34 cellular contexts compared by ENCODE assay signal in the genomic region with DNA sequence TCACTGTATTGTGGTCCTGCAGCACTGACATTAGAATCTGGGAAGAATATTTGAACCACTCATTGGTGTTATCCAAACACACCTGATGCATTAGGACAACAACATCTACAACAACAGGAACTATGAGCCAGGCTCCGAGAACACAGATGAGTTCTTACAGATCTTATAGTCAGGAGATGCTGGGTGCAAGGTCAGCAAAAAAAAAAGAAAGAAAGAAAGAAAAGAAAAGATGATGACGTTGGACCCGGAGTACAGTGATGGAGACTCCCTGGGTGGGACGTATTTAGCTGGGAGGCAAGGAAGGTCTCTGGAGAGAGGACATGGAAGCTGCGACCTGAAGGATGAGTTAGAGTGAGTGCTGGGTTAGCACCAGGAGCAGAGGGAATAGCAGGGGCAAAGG.
"Had no signal": no experiment of that assay in that cellular context is flagged by ENCODE, and none has a peak within 500 bp of the region (broad histone marks: within the 10 kb centered on the region; RNA-seq: fewer than 3 reads in every experiment).

No MANE protein-coding gene starts in this region.

- FAIRE-seq: astrocyte, TTC549 had no signal

- H3K9me3 ChIP-seq: adrenal gland, body of pancreas, breast epithelium had no signal

- DNase-seq: activated B cell treated with CpG ODN at 0.5 μM for 24 hours; activated CD4-positive, alpha-beta memory T cell treated with anti-CD3 and anti-CD28 coated beads for 36 hours; activated CD4-positive, alpha-beta T cell treated with anti-CD3 and anti-CD28 coated beads for 4 hours; activated CD4-positive, alpha-beta T cell treated with anti-CD3 and anti-CD28 coated beads, Interleukin-2, amount 10 ng/mL, durations not matched to agents 24 days and 14 days; activated CD4-positive, alpha-beta T cell treated with anti-CD3 and anti-CD28 coated beads, Interleukin-2, amount 50 U/mL, for 1 hour; activated CD4-positive, alpha-beta T cell treated with anti-CD3 and anti-CD28 coated beads, Interleukin-2, amount 50 U/mL, for 4 hours; activated CD4-positive, CD25-positive, alpha-beta regulatory T cell treated with anti-CD3 and anti-CD28 coated beads, Interleukin-2, amount 50 U/mL, for 72 hours; activated CD8-positive, alpha-beta memory T cell treated with anti-CD3 and anti-CD28 coated beads, Interleukin-2, amount 50 U/mL, for 4 hours; activated CD8-positive, alpha-beta T cell treated with anti-CD3 and anti-CD28 coated beads for 36 hours; activated effector memory CD4-positive, alpha-beta T cell treated with anti-CD3 and anti-CD28 coated beads, Interleukin-2, amount 50 U/mL, for 16 hours; activated gamma-delta T cell treated with Interleukin-2 at 50 U/mL for 16 hours; activated naive CD4-positive, alpha-beta T cell; activated naive CD4-positive, alpha-beta T cell treated with anti-CD3 and anti-CD28 coated beads for 36 hours; activated naive CD4-positive, alpha-beta T cell treated with anti-CD3 and anti-CD28 coated beads, Interleukin-2, amount 50 U/mL, for 16 hours; activated naive CD8-positive, alpha-beta T cell treated with anti-CD3 and anti-CD28 coated beads for 36 hours; activated T-cell treated with anti-CD3 and anti-CD28 coated beads for 4 hours; activated T-cell treated with anti-CD3 and anti-CD28 coated beads, Interleukin-2, amount 50 U/mL, for 1 hour; activated T-cell treated with anti-CD3 and anti-CD28 coated beads, Interleukin-2, amount 50 U/mL, for 4 hours; activated T-cell treated with anti-CD3 and anti-CD28 coated beads, Interleukin-2, amount 50 U/mL, for 72 hours; adrenal gland; amniotic stem cell; aorta; body of pancreas; brain microvascular endothelial cell; central memory CD4-positive, alpha-beta T cell; T-cell; T-helper 17 cell; T1000 had no signal

- H3K9me3 Mint-ChIP-seq: activated CD4-positive, alpha-beta T cell treated with anti-CD3 and anti-CD28 coated beads, Interleukin-2, amount 10 ng/mL, durations not matched to agents 24 days and 14 days; activated T-cell treated with anti-CD3 and anti-CD28 coated beads, Interleukin-2, amount 50 U/mL, for 4 hours; activated T-helper 17 cell treated with anti-CD3 and anti-CD28 coated beads, Interleukin-2, amount 50 U/mL, for 72 hours had no signal

- H3K4me1 ChIP-seq: adrenal gland, body of pancreas, breast epithelium had no signal

- ATAC-seq: activated CD8-positive, alpha-beta T cell treated with anti-CD3 and anti-CD28 coated beads for 36 hours; activated naive CD4-positive, alpha-beta T cell treated with anti-CD3 and anti-CD28 coated beads, Interleukin-2, amount 50 U/mL, for 72 hours; activated T-cell treated with anti-CD3 and anti-CD28 coated beads, Interleukin-2, amount 50 U/mL, for 4 hours; activated T-cell treated with anti-CD3 and anti-CD28 coated beads, Interleukin-2, amount 50 U/mL, for 72 hours; activated T-helper 17 cell treated with anti-CD3 and anti-CD28 coated beads, Interleukin-2, amount 50 U/mL, for 72 hours; body of pancreas; T-cell; T-helper 17 cell had no signal

- H3K36me3 Mint-ChIP-seq: activated CD4-positive, alpha-beta memory T cell treated with anti-CD3 and anti-CD28 coated beads for 36 hours; activated naive CD8-positive, alpha-beta T cell treated with anti-CD3 and anti-CD28 coated beads for 36 hours; T-cell had no signal

- H3K4me3 ChIP-seq: adrenal gland, body of pancreas, breast epithelium had no signal

- H3K27ac Mint-ChIP-seq: activated B cell treated with CpG ODN at 0.5 μM for 24 hours; activated CD4-positive, alpha-beta memory T cell treated with anti-CD3 and anti-CD28 coated beads for 36 hours; activated CD4-positive, alpha-beta T cell treated with anti-CD3 and anti-CD28 coated beads, Interleukin-2, amount 10 ng/mL, durations not matched to agents 24 days and 14 days; activated CD8-positive, alpha-beta T cell treated with anti-CD3 and anti-CD28 coated beads for 36 hours; activated naive CD4-positive, alpha-beta T cell treated with anti-CD3 and anti-CD28 coated beads for 36 hours; activated naive CD8-positive, alpha-beta T cell treated with anti-CD3 and anti-CD28 coated beads for 36 hours; activated T-cell treated with anti-CD3 and anti-CD28 coated beads, Interleukin-2, amount 50 U/mL, for 72 hours; activated T-helper 1 cell treated with anti-CD3 and anti-CD28 coated beads, Interleukin-12 subunit alpha, Interleukin-12 subunit beta, Interleukin-2, Interleukin-4 antibody, amounts not matched to agents 30 ng/mL and 10 ng/mL and 1 ng/mL, durations not matched to agents 14 hours and 24 hours and 36 hours; activated T-helper 17 cell treated with anti-CD3 and anti-CD28 coated beads, Interleukin-2, amount 50 U/mL, for 72 hours; T-cell; T-helper 17 cell had no signal

- H3K4me3 Mint-ChIP-seq: activated B cell treated with CpG ODN at 0.5 μM for 24 hours; activated CD4-positive, alpha-beta memory T cell treated with anti-CD3 and anti-CD28 coated beads for 36 hours; activated CD4-positive, alpha-beta T cell treated with anti-CD3 and anti-CD28 coated beads, Interleukin-2, amount 10 ng/mL, durations not matched to agents 24 days and 14 days; activated CD8-positive, alpha-beta T cell treated with anti-CD3 and anti-CD28 coated beads for 36 hours; activated naive CD4-positive, alpha-beta T cell treated with anti-CD3 and anti-CD28 coated beads for 36 hours; activated naive CD8-positive, alpha-beta T cell treated with anti-CD3 and anti-CD28 coated beads for 36 hours; activated T-cell treated with anti-CD3 and anti-CD28 coated beads, Interleukin-2, amount 50 U/mL, for 4 hours; activated T-cell treated with anti-CD3 and anti-CD28 coated beads, Interleukin-2, amount 50 U/mL, for 72 hours; activated T-helper 1 cell treated with anti-CD3 and anti-CD28 coated beads, Interleukin-12 subunit alpha, Interleukin-12 subunit beta, Interleukin-2, Interleukin-4 antibody, amounts not matched to agents 30 ng/mL and 10 ng/mL and 1 ng/mL, durations not matched to agents 14 hours and 24 hours and 36 hours; activated T-helper 17 cell treated with anti-CD3 and anti-CD28 coated beads, Interleukin-2, amount 50 U/mL, for 72 hours; T-cell; T-helper 17 cell had no signal

- H3K27me3 ChIP-seq: body of pancreas had no signal

- H3K36me3 ChIP-seq: adrenal gland, brain microvascular endothelial cell, breast epithelium had no signal

- H3K27ac ChIP-seq: adrenal gland, body of pancreas, brain microvascular endothelial cell, breast epithelium had no signal
